ENCODE assay signal across 11 cellular contexts in genomic region chr3:148158210-148158609, GRCh38.
A peak's percentile ranks its signal among the peaks of the same experiment; 100 is the strongest.
DNase-seq lines count a peak whose midpoint lies in the region; ATAC-seq and TF ChIP-seq lines count a peak whose summit lies in the region.
"Had no signal": no experiment of that assay in that cellular context is flagged by ENCODE, and none has a peak within 500 bp of the region (broad histone marks: within the 10 kb centered on the region; RNA-seq: fewer than 3 reads in every experiment).

No MANE protein-coding gene starts in this region.

- peak; percentile 7 for DNase-seq in AG04450 (ENCODE audit: low read depth, low spot score)
- peak in 51 of 76 experiments; percentile 1 to 70 (median 27) for DNase-seq in HUDEP-2 (lab: John Stamatoyannopoulos, UW; ENCODE audit: unreplicated experiment in 76 of 76)
- DNase-seq in body of pancreas: peak in 3 of 4 donors; percentile 8 to 65 (median 13)
- peak; percentile 9 for DNase-seq in kidney glomerular epithelial cell (lab: John Stamatoyannopoulos, UW)
- no peak for DNase-seq in stimulated activated CD4-positive, alpha-beta T cell treated with anti-CD3 and anti-CD28 coated beads, Interleukin-15, amount 100 ng/mL, for 24 hours
- no peak for DNase-seq in psoas muscle
- no peak for DNase-seq in RPMI8226
- no peak for DNase-seq in ovary
- DNase-seq: activated effector memory CD4-positive, alpha-beta T cell treated with anti-CD3 and anti-CD28 coated beads, Interleukin-2, amount 50 U/mL, for 16 hours; NCI-H1417 treated with DMSO at 0.1 percent for 48 hours had no signal

- 48 to 52% methylated on average over 3 of the region's 3 CpGs for WGBS in body of pancreas, 2 donors
- WGBS in psoas muscle, 3 donors: 42 to 53% (median 42%) methylated on average over 3 of the region's 3 CpGs
- 45 to 50% (median 48%) methylated on average over 3 of the region's 3 CpGs for WGBS in ovary, 3 donors

- TF ChIP-seq CTCF in AG04450 (IDR thresholded peaks at IDR 0.05; ENCODE audit: low read depth, low read length) (no peak), body of pancreas (IDR thresholded peaks at IDR 0.05) (no peak), psoas muscle (IDR thresholded peaks at IDR 0.05) (no peak), ovary (IDR thresholded peaks at IDR 0.05) (no peak)

- no peak for TF ChIP-seq EP300 in ovary (IDR thresholded peaks at IDR 0.05)

- no peak overlapping the region for H3K27ac ChIP-seq in AG04450 (ENCODE audit: low read depth, low read length)
- no peak overlapping the region for H3K27ac ChIP-seq in body of pancreas
- no peak overlapping the region for H3K27ac ChIP-seq in psoas muscle
- H3K27ac ChIP-seq in ovary: no peak overlapping the region
- H3K27ac ChIP-seq: parathyroid adenoma had no signal

- no peak for TF ChIP-seq POLR2A in body of pancreas (IDR thresholded peaks at IDR 0.05)
- TF ChIP-seq POLR2A in ovary (IDR thresholded peaks at IDR 0.05): no peak

- H3K4me3 ChIP-seq in AG04450 (ENCODE audit: low read depth, low read length) (no peak overlapping the region), body of pancreas (no peak overlapping the region), psoas muscle (no peak overlapping the region), ovary (no peak overlapping the region)

- no peaks in the 10 kb centered on the region for H3K4me1 ChIP-seq in body of pancreas
- H3K4me1 ChIP-seq in psoas muscle: no peaks in the 10 kb centered on the region
- H3K4me1 ChIP-seq in ovary (ENCODE audit: insufficient read depth): no peaks in the 10 kb centered on the region
- H3K4me1 ChIP-seq: parathyroid adenoma had no signal

- CTCF ChIA-PET in AG04450 (lab: Charles Lee): no interaction called here

- H3K27me3 ChIP-seq in AG04450 (ENCODE audit: control insufficient read depth, insufficient read depth, low read length): no peaks in the 10 kb centered on the region
- no peaks in the 10 kb centered on the region for H3K27me3 ChIP-seq in body of pancreas
- H3K27me3 ChIP-seq in psoas muscle (ENCODE audit: insufficient read depth in 3 of 3, low read length in 2 of 3): no peaks in the 10 kb centered on the region
- H3K27me3 ChIP-seq in ovary: no peaks in the 10 kb centered on the region

- H3K9me3 ChIP-seq in AG04450 (ENCODE audit: control insufficient read depth, insufficient read depth, low read length) (no peaks in the 10 kb centered on the region), body of pancreas (no peaks in the 10 kb centered on the region), psoas muscle (no peaks in the 10 kb centered on the region), ovary (no peaks in the 10 kb centered on the region)

- intact Hi-C loops in body of pancreas (cut with DNase I): no loop called here
- intact Hi-C loops in psoas muscle (cut with DNase I): no loop called here
- intact Hi-C loops in ovary (cut with DNase I): no loop called here

- ATAC-seq in body of pancreas: no peak
- ATAC-seq in psoas muscle: no peak

- POLR2A ChIA-PET in AG04450 (lab: Yijun Ruan, JAX): no interaction called here

- H3K36me3 ChIP-seq in body of pancreas (replicated peaks in 1 of 2; ENCODE audit: insufficient read depth in 1 of 2, low read depth in 2 of 2): no peaks in the 10 kb centered on the region
- H3K36me3 ChIP-seq in psoas muscle (ENCODE audit: insufficient read depth in 1 of 2, low read depth in 1 of 2): no peaks in the 10 kb centered on the region
- no peaks in the 10 kb centered on the region for H3K36me3 ChIP-seq in ovary

Comparison
In these comparisons a context has a peak if more than half of its experiments do, and no peak if none do; other contexts are left out.
1. DNase-seq: peak in AG04450 (single experiment), HUDEP-2 (51 of 76), body of pancreas (3 of 4) and kidney glomerular epithelial cell (single experiment); none in stimulated activated CD4-positive, alpha-beta T cell treated with anti-CD3 and anti-CD28 coated beads, Interleukin-15, amount 100 ng/mL, for 24 hours (single experiment), psoas muscle (0 of 2), RPMI8226 (single experiment) and ovary (0 of 5).